19 cellular contexts compared by ENCODE assay signal in genomic region chr4:94926936-94927335, GRCh38.
DNase-seq lines count a peak whose midpoint lies in the region; ATAC-seq, FAIRE-seq and TF ChIP-seq lines count a peak whose summit lies in the region.
"Had no signal": no experiment of that assay in that cellular context is flagged by ENCODE, and none has a peak within 500 bp of the region (broad histone marks: within the 10 kb centered on the region; RNA-seq: fewer than 3 reads in every experiment).

No MANE protein-coding gene starts in this region.

- H2AFZ ChIP-seq in PC-9: no peak overlapping the region
- H2AFZ ChIP-seq in keratinocyte (ENCODE audit: control insufficient read depth, low read length): no peak overlapping the region
- H2AFZ ChIP-seq: GM23248 had no signal

- H3K9me3 ChIP-seq in PC-9 (ENCODE audit: insufficient read depth, low read depth): no peaks in the 10 kb centered on the region
- no peaks in the 10 kb centered on the region for H3K9me3 ChIP-seq in keratinocyte (ENCODE audit: control insufficient read depth, low read depth, low read length)
- H3K9me3 ChIP-seq in prostate gland: no peaks in the 10 kb centered on the region
- no peaks in the 10 kb centered on the region for H3K9me3 ChIP-seq in breast epithelium
- H3K9me3 ChIP-seq: BLaER1 treated with 17β-estradiol and CSF1 and Interleukin-3, amounts not matched to agents 10 nM and 100 nM had no signal

- intact Hi-C loops in PC-9 (cut with micrococcal nuclease; ENCODE audit: unreplicated experiment) (no loop called here), prostate gland (cut with DNase I) (no loop called here), breast epithelium (cut with DNase I; ENCODE audit: low total_unique reads) (no loop called here)

- H3K4me2 ChIP-seq in PC-9 (peak overlapping the region; percentile 7; the same call in 1 of the 2 replicates), keratinocyte (ENCODE audit: control insufficient read depth, extremely low read depth, insufficient read depth, low read depth, low read length) (no peak overlapping the region)
- H3K4me2 ChIP-seq: BLaER1 treated with 17β-estradiol and CSF1 and Interleukin-3, amounts not matched to agents 10 nM and 100 nM had no signal

- no peak for TF ChIP-seq CTCF in PC-9 (conservative IDR thresholded peaks at IDR 0.05)
- TF ChIP-seq CTCF in keratinocyte (optimal IDR thresholded peaks at IDR 0.05 in 1 of 3, IDR thresholded peaks at IDR 0.05 in 1 of 3, conservative IDR thresholded peaks at IDR 0.05 in 1 of 3; ENCODE audit: extremely low read depth in 1 of 3, insufficient read depth in 2 of 3, low read length in 3 of 3): no peak
- no peak for TF ChIP-seq CTCF in prostate gland (IDR thresholded peaks at IDR 0.05)
- TF ChIP-seq CTCF in breast epithelium (IDR thresholded peaks at IDR 0.05): no peak

- no TSS peak for BruUV-seq in PC-9 (replicated peaks; lab: Mats Ljungman, UMichigan)

- no peaks in the 10 kb centered on the region for H3K9me2 ChIP-seq in PC-9 (ENCODE audit: insufficient read depth)

- no peak overlapping the region for H3K27ac ChIP-seq in PC-9
- H3K27ac ChIP-seq in keratinocyte (ENCODE audit: control insufficient read depth, insufficient read depth, low read length): no peak overlapping the region
- peak overlapping the region in 1 of 2 donors; percentile 30 for H3K27ac ChIP-seq in prostate gland
- H3K27ac ChIP-seq in breast epithelium: no peak overlapping the region
- H3K27ac ChIP-seq: 22Rv1; BLaER1 treated with 17β-estradiol and CSF1 and Interleukin-3, amounts not matched to agents 10 nM and 100 nM; GM23248; HL-60 had no signal

- H3K9ac ChIP-seq in keratinocyte (ENCODE audit: control insufficient read depth, extremely low read depth, insufficient read depth, low read length): no peak overlapping the region
- H3K9ac ChIP-seq: BLaER1 treated with 17β-estradiol and CSF1 and Interleukin-3, amounts not matched to agents 10 nM and 100 nM; GM23248 had no signal

- TF ChIP-seq POLR2A in prostate gland (IDR thresholded peaks at IDR 0.05) (no peak), breast epithelium (IDR thresholded peaks at IDR 0.05) (no peak)

- POLR2A ChIA-PET in PC-9 (lab: Charles Lee; ENCODE audit: unreplicated experiment): no interaction called here

- DNase-seq in DMS53 (lab: John Stamatoyannopoulos, UW) (peak; percentile 16), DMS53 treated with DMSO at 0.1 percent for 48 hours (lab: John Stamatoyannopoulos, UW; ENCODE audit: unreplicated experiment) (no peak), PC-9 (no peak), keratinocyte (ENCODE audit: low read depth, low spot score) (no peak), prostate gland (ENCODE audit: low spot score) (peak; percentile 32), breast epithelium (ENCODE audit: low spot score in 2 of 2) (no peak)
- no peak for DNase-seq in activated CD8-positive, alpha-beta memory T cell treated with anti-CD3 and anti-CD28 coated beads for 24 hours
- DNase-seq: ACHN; CD4-positive, CD25-positive, alpha-beta regulatory T cell; DMS79; GM23248 had no signal

- 65% methylated on average over 2 of the region's 2 CpGs for WGBS in prostate gland

- H3K27me3 ChIP-seq in PC-9 (ENCODE audit: insufficient read depth, low read depth) (no peaks in the 10 kb centered on the region), keratinocyte (ENCODE audit: control insufficient read depth, extremely low read depth, insufficient read depth, low read length) (no peaks in the 10 kb centered on the region), prostate gland (replicated peaks; ENCODE audit: insufficient read depth) (no peaks in the 10 kb centered on the region), breast epithelium (no peaks in the 10 kb centered on the region)
- H3K27me3 ChIP-seq: BLaER1 treated with 17β-estradiol and CSF1 and Interleukin-3, amounts not matched to agents 10 nM and 100 nM had no signal

- H3K36me3 ChIP-seq in PC-9 (ENCODE audit: low read depth): no peaks in the 10 kb centered on the region
- no peaks in the 10 kb centered on the region for H3K36me3 ChIP-seq in keratinocyte (ENCODE audit: control insufficient read depth in 2 of 2, extremely low read depth in 1 of 2, insufficient read depth in 2 of 2, low read length in 2 of 2)
- H3K36me3 ChIP-seq in prostate gland: no peaks in the 10 kb centered on the region
- no peaks in the 10 kb centered on the region for H3K36me3 ChIP-seq in breast epithelium
- H3K36me3 ChIP-seq: BLaER1 treated with 17β-estradiol and CSF1 and Interleukin-3, amounts not matched to agents 10 nM and 100 nM had no signal

- no peaks in the 10 kb centered on the region for H4K20me1 ChIP-seq in PC-9 (ENCODE audit: insufficient read depth)
- H4K20me1 ChIP-seq in keratinocyte (ENCODE audit: control insufficient read depth, extremely low read depth, insufficient read depth, low read length): no peaks in the 10 kb centered on the region
- H4K20me1 ChIP-seq: BLaER1 treated with 17β-estradiol and CSF1 and Interleukin-3, amounts not matched to agents 10 nM and 100 nM had no signal

- dilution Hi-C loops in keratinocyte (cut with MboI; ENCODE audit: extremely low pct_ligation_motif_present, low sequenced_read_pairs): no loop called here

- peaks cover 3% of the 10 kb centered on the region; the same call in 1 of the 2 replicates for H3K4me1 ChIP-seq in PC-9 (replicated peaks; ENCODE audit: insufficient read depth)
- H3K4me1 ChIP-seq in keratinocyte (ENCODE audit: control insufficient read depth, extremely low read depth, insufficient read depth, low read length): no peaks in the 10 kb centered on the region
- no peaks in the 10 kb centered on the region for H3K4me1 ChIP-seq in prostate gland (replicated peaks)
- H3K4me1 ChIP-seq in breast epithelium: no peaks in the 10 kb centered on the region
- H3K4me1 ChIP-seq: BLaER1 treated with 17β-estradiol and CSF1 and Interleukin-3, amounts not matched to agents 10 nM and 100 nM had no signal

- H3K4me3 ChIP-seq in PC-9: no peak overlapping the region
- no peak overlapping the region for H3K4me3 ChIP-seq in keratinocyte (ENCODE audit: control insufficient read depth in 2 of 3, extremely low read depth in 1 of 3, insufficient read depth in 2 of 3, low read depth in 1 of 3, low read length in 3 of 3)
- H3K4me3 ChIP-seq in prostate gland: no peak overlapping the region
- H3K4me3 ChIP-seq in breast epithelium: no peak overlapping the region
- H3K4me3 ChIP-seq: BLaER1 treated with 17β-estradiol and CSF1 and Interleukin-3, amounts not matched to agents 10 nM and 100 nM; GM12878; GM23248 had no signal

- CTCF ChIA-PET in PC-9 (lab: Charles Lee): no interaction called here

- H3K79me2 ChIP-seq in PC-9 (ENCODE audit: low read depth) (no peaks in the 10 kb centered on the region), keratinocyte (ENCODE audit: control insufficient read depth, insufficient read depth, low read length) (no peaks in the 10 kb centered on the region)

- ATAC-seq in GM18520 (IDR thresholded peaks at IDR 0.05; ENCODE audit: unreplicated experiment): no peak
- ATAC-seq: GM12878, HCT116 had no signal

- no peaks in the 10 kb centered on the region for H3K9me1 ChIP-seq in keratinocyte (ENCODE audit: control insufficient read depth, extremely low read depth, insufficient read depth, low read length)

- H3F3A ChIP-seq in PC-9 (ENCODE audit: insufficient read depth, low read depth): no peaks in the 10 kb centered on the region

- peak; percentile 36 for FAIRE-seq in keratinocyte (lab: Jason Lieb, UNC)
- FAIRE-seq: GM12878, GM18507, H54 had no signal

Comparison
In these comparisons a context has a peak if more than half of its experiments do, and no peak if none do; other contexts are left out.
1. DNase-seq: peak in DMS53 (single experiment) and prostate gland (single experiment); none in DMS53 treated with DMSO at 0.1 percent for 48 hours (single experiment), PC-9 (0 of 2), keratinocyte (single experiment), activated CD8-positive, alpha-beta memory T cell treated with anti-CD3 and anti-CD28 coated beads for 24 hours (single experiment) and breast epithelium (0 of 2).